In the genomic region with DNA sequence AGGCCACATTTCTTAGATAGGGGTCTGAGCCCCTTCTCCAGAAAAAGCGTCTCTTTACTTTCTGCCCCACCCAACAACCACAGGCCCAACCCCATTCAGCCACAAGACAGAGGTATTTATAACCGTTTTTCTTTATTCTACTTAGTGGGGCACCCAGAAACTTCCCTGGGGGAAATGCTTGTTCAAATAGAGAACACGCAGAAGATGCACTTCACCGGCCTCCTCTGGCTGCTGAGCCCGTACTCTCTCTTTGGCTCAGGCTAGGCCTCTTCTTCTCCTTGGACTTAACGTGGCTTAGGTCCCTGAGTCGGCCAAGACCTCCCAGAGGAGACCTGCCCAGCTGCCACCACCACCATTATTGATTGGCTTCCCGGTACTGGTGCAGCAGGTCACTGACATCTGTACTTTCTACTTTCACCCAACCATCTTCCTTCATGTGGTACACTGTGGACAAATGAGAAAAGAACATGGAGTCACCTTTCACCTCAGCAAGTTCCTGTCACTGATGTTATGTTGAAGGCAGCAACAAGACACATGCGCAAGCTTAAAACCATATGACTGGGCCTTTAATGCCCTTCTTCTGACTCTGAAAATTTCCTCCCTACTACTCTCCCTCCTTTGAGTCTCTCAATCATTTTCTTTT, we compare ENCODE assay signal across 1 cellular context.
TF ChIP-seq lines count a peak whose summit lies in the region.

No MANE protein-coding gene starts in this region.

TF ChIP-seq in GM12878, 131 proteins besides CTCF, POLR2A, EP300 and RAD21:
- no peak for TF ChIP-seq GATAD2B (conservative IDR thresholded peaks at IDR 0.05; ENCODE audit: low read depth)
- no peak for TF ChIP-seq CREB1 (IDR thresholded peaks at IDR 0.05; ENCODE audit: low read depth)
- TF ChIP-seq YY1 (IDR thresholded peaks at IDR 0.05; ENCODE audit: low read depth, low read length): no peak
- peak; percentile 68 for TF ChIP-seq TCF7 (IDR thresholded peaks at IDR 0.05; ENCODE audit: borderline replicate concordance)
- TF ChIP-seq, protein P1, sequence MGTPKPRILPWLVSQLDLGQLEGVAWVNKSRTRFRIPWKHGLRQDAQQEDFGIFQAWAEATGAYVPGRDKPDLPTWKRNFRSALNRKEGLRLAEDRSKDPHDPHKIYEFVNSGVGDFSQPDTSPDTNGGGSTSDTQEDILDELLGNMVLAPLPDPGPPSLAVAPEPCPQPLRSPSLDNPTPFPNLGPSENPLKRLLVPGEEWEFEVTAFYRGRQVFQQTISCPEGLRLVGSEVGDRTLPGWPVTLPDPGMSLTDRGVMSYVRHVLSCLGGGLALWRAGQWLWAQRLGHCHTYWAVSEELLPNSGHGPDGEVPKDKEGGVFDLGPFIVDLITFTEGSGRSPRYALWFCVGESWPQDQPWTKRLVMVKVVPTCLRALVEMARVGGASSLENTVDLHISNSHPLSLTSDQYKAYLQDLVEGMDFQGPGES (IDR thresholded peaks at IDR 0.05): no peak
- TF ChIP-seq CBFB (IDR thresholded peaks at IDR 0.05; ENCODE audit: low read depth): peak; percentile 56; the same call in 1 of the 2 replicates
- peak; percentile 50; the same call in 1 of the 2 replicates for TF ChIP-seq CREM (IDR thresholded peaks at IDR 0.05; ENCODE audit: low read depth)
- peak; percentile 20 for TF ChIP-seq MEF2B (IDR thresholded peaks at IDR 0.05; ENCODE audit: partially characterized antibody, poor library complexity, severe bottlenecking)
- peak; percentile 51 for TF ChIP-seq NR2C1 (IDR thresholded peaks at IDR 0.05)
- TF ChIP-seq, protein P2, sequence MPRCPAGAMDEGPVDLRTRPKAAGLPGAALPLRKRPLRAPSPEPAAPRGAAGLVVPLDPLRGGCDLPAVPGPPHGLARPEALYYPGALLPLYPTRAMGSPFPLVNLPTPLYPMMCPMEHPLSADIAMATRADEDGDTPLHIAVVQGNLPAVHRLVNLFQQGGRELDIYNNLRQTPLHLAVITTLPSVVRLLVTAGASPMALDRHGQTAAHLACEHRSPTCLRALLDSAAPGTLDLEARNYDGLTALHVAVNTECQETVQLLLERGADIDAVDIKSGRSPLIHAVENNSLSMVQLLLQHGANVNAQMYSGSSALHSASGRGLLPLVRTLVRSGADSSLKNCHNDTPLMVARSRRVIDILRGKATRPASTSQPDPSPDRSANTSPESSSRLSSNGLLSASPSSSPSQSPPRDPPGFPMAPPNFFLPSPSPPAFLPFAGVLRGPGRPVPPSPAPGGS (IDR thresholded peaks at IDR 0.05; ENCODE audit: borderline replicate concordance, insufficient read depth, low read depth, low read length, poor library complexity, severe bottlenecking): peak; percentile 34
- peak; percentile 80 for TF ChIP-seq EED (IDR thresholded peaks at IDR 0.05; ENCODE audit: low read depth)
- TF ChIP-seq ATF7 (IDR thresholded peaks at IDR 0.05; ENCODE audit: low read depth): no peak
- TF ChIP-seq MEF2A (IDR thresholded peaks at IDR 0.05; ENCODE audit: insufficient read depth, low read depth, low read length): peak; percentile 85; the same call in 1 of the 2 replicates
- TF ChIP-seq ZNF622 (IDR thresholded peaks at IDR 0.05): no peak
- TF ChIP-seq NR2F1 (conservative IDR thresholded peaks at IDR 0.05): peak; percentile 42; the same call in 1 of the 2 replicates
- TF ChIP-seq IRF4 (IDR thresholded peaks at IDR 0.05; ENCODE audit: low read depth, low read length): peak; percentile 48; the same call in 1 of the 2 replicates
- TF ChIP-seq, protein P3, sequence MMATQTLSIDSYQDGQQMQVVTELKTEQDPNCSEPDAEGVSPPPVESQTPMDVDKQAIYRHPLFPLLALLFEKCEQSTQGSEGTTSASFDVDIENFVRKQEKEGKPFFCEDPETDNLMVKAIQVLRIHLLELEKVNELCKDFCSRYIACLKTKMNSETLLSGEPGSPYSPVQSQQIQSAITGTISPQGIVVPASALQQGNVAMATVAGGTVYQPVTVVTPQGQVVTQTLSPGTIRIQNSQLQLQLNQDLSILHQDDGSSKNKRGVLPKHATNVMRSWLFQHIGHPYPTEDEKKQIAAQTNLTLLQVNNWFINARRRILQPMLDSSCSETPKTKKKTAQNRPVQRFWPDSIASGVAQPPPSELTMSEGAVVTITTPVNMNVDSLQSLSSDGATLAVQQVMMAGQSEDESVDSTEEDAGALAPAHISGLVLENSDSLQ (IDR thresholded peaks at IDR 0.05): peak; percentile 72
- TF ChIP-seq RUNX3 (IDR thresholded peaks at IDR 0.05; ENCODE audit: low read length): no peak
- no peak for TF ChIP-seq CHD2 (IDR thresholded peaks at IDR 0.05; ENCODE audit: borderline replicate concordance, low read depth, low read length)
- TF ChIP-seq, protein P4, sequence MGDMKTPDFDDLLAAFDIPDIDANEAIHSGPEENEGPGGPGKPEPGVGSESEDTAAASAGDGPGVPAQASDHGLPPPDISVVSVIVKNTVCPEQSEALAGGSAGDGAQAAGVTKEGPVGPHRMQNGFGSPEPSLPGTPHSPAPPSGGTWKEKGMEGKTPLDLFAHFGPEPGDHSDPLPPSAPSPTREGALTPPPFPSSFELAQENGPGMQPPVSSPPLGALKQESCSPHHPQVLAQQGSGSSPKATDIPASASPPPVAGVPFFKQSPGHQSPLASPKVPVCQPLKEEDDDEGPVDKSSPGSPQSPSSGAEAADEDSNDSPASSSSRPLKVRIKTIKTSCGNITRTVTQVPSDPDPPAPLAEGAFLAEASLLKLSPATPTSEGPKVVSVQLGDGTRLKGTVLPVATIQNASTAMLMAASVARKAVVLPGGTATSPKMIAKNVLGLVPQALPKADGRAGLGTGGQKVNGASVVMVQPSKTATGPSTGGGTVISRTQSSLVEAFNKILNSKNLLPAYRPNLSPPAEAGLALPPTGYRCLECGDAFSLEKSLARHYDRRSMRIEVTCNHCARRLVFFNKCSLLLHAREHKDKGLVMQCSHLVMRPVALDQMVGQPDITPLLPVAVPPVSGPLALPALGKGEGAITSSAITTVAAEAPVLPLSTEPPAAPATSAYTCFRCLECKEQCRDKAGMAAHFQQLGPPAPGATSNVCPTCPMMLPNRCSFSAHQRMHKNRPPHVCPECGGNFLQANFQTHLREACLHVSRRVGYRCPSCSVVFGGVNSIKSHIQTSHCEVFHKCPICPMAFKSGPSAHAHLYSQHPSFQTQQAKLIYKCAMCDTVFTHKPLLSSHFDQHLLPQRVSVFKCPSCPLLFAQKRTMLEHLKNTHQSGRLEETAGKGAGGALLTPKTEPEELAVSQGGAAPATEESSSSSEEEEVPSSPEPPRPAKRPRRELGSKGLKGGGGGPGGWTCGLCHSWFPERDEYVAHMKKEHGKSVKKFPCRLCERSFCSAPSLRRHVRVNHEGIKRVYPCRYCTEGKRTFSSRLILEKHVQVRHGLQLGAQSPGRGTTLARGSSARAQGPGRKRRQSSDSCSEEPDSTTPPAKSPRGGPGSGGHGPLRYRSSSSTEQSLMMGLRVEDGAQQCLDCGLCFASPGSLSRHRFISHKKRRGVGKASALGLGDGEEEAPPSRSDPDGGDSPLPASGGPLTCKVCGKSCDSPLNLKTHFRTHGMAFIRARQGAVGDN (IDR thresholded peaks at IDR 0.05): peak; percentile 61
- TF ChIP-seq IKZF1 (conservative IDR thresholded peaks at IDR 0.05): peak; percentile 14; the same call in 1 of the 2 replicates
- 0 out of 2 replicates have a peak, but pooled peaks have one; percentile 4 for TF ChIP-seq BCL11A (IDR thresholded peaks at IDR 0.05; ENCODE audit: low read depth, low read length)
- TF ChIP-seq ETV6 (conservative IDR thresholded peaks at IDR 0.05 in 1 of 2, IDR thresholded peaks at IDR 0.05 in 1 of 2; ENCODE audit: borderline replicate concordance in 1 of 2, low read depth in 1 of 2): peak in 1 of 2 experiments; percentile 79; a peak in 2 of 4 replicates
- TF ChIP-seq JUNB (IDR thresholded peaks at IDR 0.05): peak; percentile 80
